1 cellular context compared by ENCODE assay signal in the genomic region with DNA sequence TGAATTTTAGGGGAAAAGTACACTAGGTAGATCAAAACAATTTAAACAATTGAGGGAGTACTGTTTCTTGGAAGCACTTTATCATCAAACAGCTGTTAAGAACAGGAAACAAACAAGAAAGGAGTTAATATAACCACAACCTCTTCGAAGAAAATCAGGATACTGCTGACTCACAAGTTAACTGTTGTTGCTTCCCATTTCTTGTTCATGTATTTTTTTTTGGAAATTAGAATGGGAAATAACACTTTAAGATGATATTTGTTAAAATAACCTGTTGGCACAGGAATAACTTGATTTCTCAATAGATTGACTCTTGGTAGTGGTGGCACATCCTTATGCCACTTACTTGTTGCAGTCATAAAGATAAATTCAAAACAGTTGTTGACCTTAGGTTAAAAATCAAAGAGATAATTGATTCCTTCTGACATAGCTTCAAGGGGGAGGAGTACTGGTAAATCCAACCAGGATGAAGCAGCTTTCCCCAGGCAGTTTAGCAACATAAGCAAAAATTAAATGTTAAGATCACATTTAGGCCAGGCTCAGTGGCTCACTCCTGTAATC.
A peak's percentile ranks its signal among the peaks of the same experiment; 100 is the strongest.
TF ChIP-seq lines count a peak whose summit lies in the region.

No MANE protein-coding gene starts in this region.

TF ChIP-seq in K562, 482 proteins besides CTCF, POLR2A, EP300 and RAD21 (continues in another document):
- TF ChIP-seq, protein P1, sequence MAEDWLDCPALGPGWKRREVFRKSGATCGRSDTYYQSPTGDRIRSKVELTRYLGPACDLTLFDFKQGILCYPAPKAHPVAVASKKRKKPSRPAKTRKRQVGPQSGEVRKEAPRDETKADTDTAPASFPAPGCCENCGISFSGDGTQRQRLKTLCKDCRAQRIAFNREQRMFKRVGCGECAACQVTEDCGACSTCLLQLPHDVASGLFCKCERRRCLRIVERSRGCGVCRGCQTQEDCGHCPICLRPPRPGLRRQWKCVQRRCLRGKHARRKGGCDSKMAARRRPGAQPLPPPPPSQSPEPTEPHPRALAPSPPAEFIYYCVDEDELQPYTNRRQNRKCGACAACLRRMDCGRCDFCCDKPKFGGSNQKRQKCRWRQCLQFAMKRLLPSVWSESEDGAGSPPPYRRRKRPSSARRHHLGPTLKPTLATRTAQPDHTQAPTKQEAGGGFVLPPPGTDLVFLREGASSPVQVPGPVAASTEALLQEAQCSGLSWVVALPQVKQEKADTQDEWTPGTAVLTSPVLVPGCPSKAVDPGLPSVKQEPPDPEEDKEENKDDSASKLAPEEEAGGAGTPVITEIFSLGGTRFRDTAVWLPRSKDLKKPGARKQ (CRISPR knock-in tag; IDR thresholded peaks at IDR 0.05), result no peak
- no peak for TF ChIP-seq E2F4 (CRISPR knock-in tag; IDR thresholded peaks at IDR 0.05; ENCODE audit: low read depth)
- no peak for TF ChIP-seq KAT8 (IDR thresholded peaks at IDR 0.05; ENCODE audit: low read depth)
- TF ChIP-seq AFF1 (IDR thresholded peaks at IDR 0.05; ENCODE audit: low read depth in 1 of 2, partially characterized antibody in 2 of 2), result no peak
- TF ChIP-seq MTF1 (CRISPR knock-in tag; IDR thresholded peaks at IDR 0.05; ENCODE audit: borderline replicate concordance), result no peak
- no peak for TF ChIP-seq SFPQ (IDR thresholded peaks at IDR 0.05; ENCODE audit: low read depth, low read length)
- TF ChIP-seq E2F3 (CRISPR knock-in tag; IDR thresholded peaks at IDR 0.05), result no peak
- no peak for TF ChIP-seq SNAPC5 (CRISPR knock-in tag; IDR thresholded peaks at IDR 0.05)
- TF ChIP-seq ETV1 (tag; conservative IDR thresholded peaks at IDR 0.05; ENCODE audit: low read depth), result peak; percentile 47; the same call in 1 of the 2 replicates
- TF ChIP-seq C11orf30 (IDR thresholded peaks at IDR 0.05; ENCODE audit: low read depth), result peak; percentile 86
- TF ChIP-seq, protein P2, sequence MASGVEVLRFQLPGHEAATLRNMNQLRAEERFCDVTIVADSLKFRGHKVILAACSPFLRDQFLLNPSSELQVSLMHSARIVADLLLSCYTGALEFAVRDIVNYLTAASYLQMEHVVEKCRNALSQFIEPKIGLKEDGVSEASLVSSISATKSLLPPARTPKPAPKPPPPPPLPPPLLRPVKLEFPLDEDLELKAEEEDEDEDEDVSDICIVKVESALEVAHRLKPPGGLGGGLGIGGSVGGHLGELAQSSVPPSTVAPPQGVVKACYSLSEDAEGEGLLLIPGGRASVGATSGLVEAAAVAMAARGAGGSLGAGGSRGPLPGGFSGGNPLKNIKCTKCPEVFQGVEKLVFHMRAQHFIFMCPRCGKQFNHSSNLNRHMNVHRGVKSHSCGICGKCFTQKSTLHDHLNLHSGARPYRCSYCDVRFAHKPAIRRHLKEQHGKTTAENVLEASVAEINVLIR (CRISPR knock-in tag; IDR thresholded peaks at IDR 0.05), result no peak
- TF ChIP-seq ZNF609 (CRISPR knock-in tag; IDR thresholded peaks at IDR 0.05; ENCODE audit: borderline replicate concordance), result no peak
- TF ChIP-seq CTBP1 (IDR thresholded peaks at IDR 0.05; ENCODE audit: borderline replicate concordance), result no peak
- TF ChIP-seq USF2 (CRISPR knock-in tag; IDR thresholded peaks at IDR 0.05), result no peak
- TF ChIP-seq NELFE (IDR thresholded peaks at IDR 0.05; ENCODE audit: insufficient read depth, insufficient read length), result no peak
- TF ChIP-seq, protein P3, sequence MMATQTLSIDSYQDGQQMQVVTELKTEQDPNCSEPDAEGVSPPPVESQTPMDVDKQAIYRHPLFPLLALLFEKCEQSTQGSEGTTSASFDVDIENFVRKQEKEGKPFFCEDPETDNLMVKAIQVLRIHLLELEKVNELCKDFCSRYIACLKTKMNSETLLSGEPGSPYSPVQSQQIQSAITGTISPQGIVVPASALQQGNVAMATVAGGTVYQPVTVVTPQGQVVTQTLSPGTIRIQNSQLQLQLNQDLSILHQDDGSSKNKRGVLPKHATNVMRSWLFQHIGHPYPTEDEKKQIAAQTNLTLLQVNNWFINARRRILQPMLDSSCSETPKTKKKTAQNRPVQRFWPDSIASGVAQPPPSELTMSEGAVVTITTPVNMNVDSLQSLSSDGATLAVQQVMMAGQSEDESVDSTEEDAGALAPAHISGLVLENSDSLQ (IDR thresholded peaks at IDR 0.05), result 0 out of 2 replicates have a peak, but pooled peaks have one; percentile 7
- TF ChIP-seq KDM1A (IDR thresholded peaks at IDR 0.05), result peak; percentile 80 to 81; a peak in 3 of 4 replicates
- TF ChIP-seq, protein P4, sequence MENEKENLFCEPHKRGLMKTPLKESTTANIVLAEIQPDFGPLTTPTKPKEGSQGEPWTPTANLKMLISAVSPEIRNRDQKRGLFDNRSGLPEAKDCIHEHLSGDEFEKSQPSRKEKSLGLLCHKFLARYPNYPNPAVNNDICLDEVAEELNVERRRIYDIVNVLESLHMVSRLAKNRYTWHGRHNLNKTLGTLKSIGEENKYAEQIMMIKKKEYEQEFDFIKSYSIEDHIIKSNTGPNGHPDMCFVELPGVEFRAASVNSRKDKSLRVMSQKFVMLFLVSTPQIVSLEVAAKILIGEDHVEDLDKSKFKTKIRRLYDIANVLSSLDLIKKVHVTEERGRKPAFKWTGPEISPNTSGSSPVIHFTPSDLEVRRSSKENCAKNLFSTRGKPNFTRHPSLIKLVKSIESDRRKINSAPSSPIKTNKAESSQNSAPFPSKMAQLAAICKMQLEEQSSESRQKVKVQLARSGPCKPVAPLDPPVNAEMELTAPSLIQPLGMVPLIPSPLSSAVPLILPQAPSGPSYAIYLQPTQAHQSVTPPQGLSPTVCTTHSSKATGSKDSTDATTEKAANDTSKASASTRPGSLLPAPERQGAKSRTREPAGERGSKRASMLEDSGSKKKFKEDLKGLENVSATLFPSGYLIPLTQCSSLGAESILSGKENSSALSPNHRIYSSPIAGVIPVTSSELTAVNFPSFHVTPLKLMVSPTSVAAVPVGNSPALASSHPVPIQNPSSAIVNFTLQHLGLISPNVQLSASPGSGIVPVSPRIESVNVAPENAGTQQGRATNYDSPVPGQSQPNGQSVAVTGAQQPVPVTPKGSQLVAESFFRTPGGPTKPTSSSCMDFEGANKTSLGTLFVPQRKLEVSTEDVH (IDR thresholded peaks at IDR 0.05; ENCODE audit: low read depth, partially characterized antibody), result no peak
- TF ChIP-seq GABPB2 (CRISPR knock-in tag; conservative IDR thresholded peaks at IDR 0.05), result no peak
- TF ChIP-seq PYGO2 (tag; IDR thresholded peaks at IDR 0.05), result no peak
- no peak for TF ChIP-seq EWSR1 (IDR thresholded peaks at IDR 0.05; ENCODE audit: borderline replicate concordance, low read depth, partially characterized antibody)
- no peak for TF ChIP-seq SMARCA5 (IDR thresholded peaks at IDR 0.05)
- TF ChIP-seq HSF4 (CRISPR knock-in tag; IDR thresholded peaks at IDR 0.05; ENCODE audit: borderline replicate concordance), result no peak
- no peak for TF ChIP-seq HDAC8 (tag; IDR thresholded peaks at IDR 0.05)
- no peak for TF ChIP-seq PBX2 (CRISPR knock-in tag; IDR thresholded peaks at IDR 0.05; ENCODE audit: low read depth)
- no peak for TF ChIP-seq PBX2 (tag; conservative IDR thresholded peaks at IDR 0.05; ENCODE audit: low read depth)
- TF ChIP-seq ARHGAP35 (IDR thresholded peaks at IDR 0.05; ENCODE audit: partially characterized antibody), result no peak
